Comparison of ENCODE assay signal across 15 cellular contexts in the genomic region with DNA sequence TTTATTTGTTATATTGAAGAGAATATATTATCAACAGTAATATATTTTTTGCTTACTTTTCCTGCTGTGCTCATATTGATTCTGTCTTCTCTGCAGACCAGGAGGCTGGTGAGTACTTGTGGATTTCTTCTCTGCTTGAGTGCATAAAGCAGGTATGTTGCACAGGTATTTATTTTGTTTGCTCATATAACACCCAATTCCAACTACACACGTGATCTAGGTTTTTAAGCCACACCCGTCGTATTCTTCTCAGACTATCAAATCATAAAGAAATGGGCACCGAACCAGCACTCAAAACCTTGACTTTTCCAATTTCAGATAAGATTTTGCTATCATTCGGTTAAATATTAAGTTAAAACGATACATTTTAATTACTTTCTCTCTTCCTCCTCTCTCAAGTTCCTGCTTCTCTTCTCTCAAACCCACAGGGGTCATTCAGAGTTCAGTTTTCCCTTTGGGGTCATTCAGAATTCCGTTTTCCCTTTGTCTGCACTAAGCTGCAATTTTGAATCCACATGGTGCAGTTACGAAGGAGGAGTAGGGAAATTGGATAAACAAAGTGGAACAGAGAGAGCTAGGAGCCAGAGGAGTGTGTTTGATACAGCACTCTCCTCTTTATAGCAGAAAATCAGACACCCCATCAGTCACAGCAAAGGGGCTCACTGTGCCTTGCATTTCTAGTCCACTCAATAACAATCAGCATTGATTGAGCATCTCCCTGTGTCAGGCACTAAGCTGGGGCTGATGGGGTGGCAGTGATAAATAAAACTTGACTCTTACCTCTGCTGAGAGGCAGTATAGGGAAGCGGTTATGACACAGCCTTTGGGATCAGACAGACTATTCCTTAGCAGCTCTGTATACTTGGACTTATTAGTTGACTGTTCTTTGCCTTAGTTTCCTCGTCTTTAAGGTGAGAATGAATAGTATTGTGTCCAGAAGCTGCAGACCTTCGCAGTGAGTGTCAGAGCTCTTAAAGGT. TPM values are rescaled to one million over a fixed set of nuclear protein-coding genes. Genes with fewer than 3 reads are reported as not detected.
DNase-seq lines count a peak whose midpoint lies in the region; ATAC-seq, FAIRE-seq and TF ChIP-seq lines count a peak whose summit lies in the region.
"Had no signal": no experiment of that assay in that cellular context is flagged by ENCODE, and none has a peak within 500 bp of the region (broad histone marks: within the 10 kb centered on the region; RNA-seq: fewer than 3 reads in every experiment).

A gene (minus strand): TSS at position 145 of the 979 bp plus-strand sequence. CDS start 71 bp downstream, at position 74.

- H3K27me3 ChIP-seq in OCI-LY3 (ENCODE audit: low read depth, low read length): no peaks in the 10 kb centered on the region
- H3K27me3 ChIP-seq: testis had no signal

- peaks cover 12% of the 10 kb centered on the region for H3K4me1 ChIP-seq in OCI-LY3 (ENCODE audit: low read length)

- peak within 1 kb of the TSS; percentile 33 for H3K4me2 ChIP-seq in OCI-LY3 (ENCODE audit: low read length)

- H3K4me1 Mint-ChIP-seq in mesothelial cell of epicardium: peaks cover 5% of the 10 kb centered on the region
- H3K4me1 Mint-ChIP-seq in stimulated activated memory B cell treated with anti-CD40 and anti-IgM and Interleukin-4, amounts not matched to agents 10 μg/mL and 1 μg/mL and 100 μg/mL, for 72 hours: no peaks in the 10 kb centered on the region
- H3K4me1 Mint-ChIP-seq: activated naive CD4-positive, alpha-beta T cell treated with anti-CD3 and anti-CD28 coated beads, Interleukin-2, amount 50 U/mL, for 24 hours had no signal

- in situ Hi-C loops in G401 (cut with HindIII; ENCODE audit: low sequenced_read_pairs): no loop called here

- no peaks in the 10 kb centered on the region for H3K27me3 Mint-ChIP-seq in mesothelial cell of epicardium (ENCODE audit: low read depth)
- no peaks in the 10 kb centered on the region for H3K27me3 Mint-ChIP-seq in stimulated activated memory B cell treated with anti-CD40 and anti-IgM and Interleukin-4, amounts not matched to agents 10 μg/mL and 1 μg/mL and 100 μg/mL, for 72 hours

- H3K9ac ChIP-seq in OCI-LY3 (ENCODE audit: low read length): no peak within 1 kb of the TSS

- H3K27ac Mint-ChIP-seq in mesothelial cell of epicardium: peak within 1 kb of the TSS; percentile 71
- no peak within 1 kb of the TSS for H3K27ac Mint-ChIP-seq in stimulated activated memory B cell treated with anti-CD40 and anti-IgM and Interleukin-4, amounts not matched to agents 10 μg/mL and 1 μg/mL and 100 μg/mL, for 72 hours
- H3K27ac Mint-ChIP-seq: activated naive CD4-positive, alpha-beta T cell treated with anti-CD3 and anti-CD28 coated beads, Interleukin-2, amount 50 U/mL, for 24 hours; CD4-positive, alpha-beta memory T cell; T-helper 2 cell treated with Interferon-gamma antibody and Interleukin-4, amounts not matched to agents 5 μg/mL and 100 μg/mL, for 36 hours had no signal

- H4K20me1 ChIP-seq in OCI-LY3 (ENCODE audit: insufficient read depth, low read length): no peaks in the 10 kb centered on the region

- H2AFZ ChIP-seq in OCI-LY3 (ENCODE audit: low read depth, low read length): no peak within 1 kb of the TSS

- no peak within 1 kb of the TSS for H3K4me3 ChIP-seq in OCI-LY3 (ENCODE audit: low read length)
- H3K4me3 ChIP-seq: testis had no signal

- no peak for ATAC-seq in stimulated activated memory B cell treated with anti-CD40 and anti-IgM and Interleukin-4, amounts not matched to agents 10 μg/mL and 1 μg/mL and 100 μg/mL, for 72 hours

- TF ChIP-seq CTCF in OCI-LY3 (IDR thresholded peaks at IDR 0.05; ENCODE audit: low read depth, low read length) (no peak), mesothelial cell of epicardium (IDR thresholded peaks at IDR 0.05; ENCODE audit: unreplicated experiment) (no peak)

- FAIRE-seq in endometrium (lab: Jason Lieb, UNC): peak; percentile 54
- FAIRE-seq: RCC 7860 had no signal

- peaks cover 30% of the 10 kb centered on the region for H3K9me3 Mint-ChIP-seq in mesothelial cell of epicardium
- H3K9me3 Mint-ChIP-seq in stimulated activated memory B cell treated with anti-CD40 and anti-IgM and Interleukin-4, amounts not matched to agents 10 μg/mL and 1 μg/mL and 100 μg/mL, for 72 hours: peaks cover 3% of the 10 kb centered on the region
- H3K9me3 Mint-ChIP-seq: activated naive CD4-positive, alpha-beta T cell treated with anti-CD3 and anti-CD28 coated beads, Interleukin-2, amount 50 U/mL, for 24 hours had no signal

- H3K36me3 ChIP-seq in OCI-LY3 (replicated peaks; ENCODE audit: low read depth, low read length): no peaks in the 10 kb centered on the region

- H3K4me3 Mint-ChIP-seq in mesothelial cell of epicardium: no peak within 1 kb of the TSS
- H3K4me3 Mint-ChIP-seq in stimulated activated memory B cell treated with anti-CD40 and anti-IgM and Interleukin-4, amounts not matched to agents 10 μg/mL and 1 μg/mL and 100 μg/mL, for 72 hours: no peak within 1 kb of the TSS
- H3K4me3 Mint-ChIP-seq: activated naive CD4-positive, alpha-beta T cell treated with anti-CD3 and anti-CD28 coated beads, Interleukin-2, amount 50 U/mL, for 24 hours; CD4-positive, alpha-beta memory T cell; T-helper 2 cell treated with Interferon-gamma antibody and Interleukin-4, amounts not matched to agents 5 μg/mL and 100 μg/mL, for 36 hours had no signal

- H3K9me3 ChIP-seq in OCI-LY3 (ENCODE audit: insufficient read depth, low read length): no peaks in the 10 kb centered on the region
- H3K9me3 ChIP-seq: testis had no signal

- no peak within 1 kb of the TSS for H3K27ac ChIP-seq in OCI-LY3 (ENCODE audit: low read length)
- H3K27ac ChIP-seq: testis had no signal

- no peaks in the 10 kb centered on the region for H3K36me3 Mint-ChIP-seq in mesothelial cell of epicardium
- no peaks in the 10 kb centered on the region for H3K36me3 Mint-ChIP-seq in stimulated activated memory B cell treated with anti-CD40 and anti-IgM and Interleukin-4, amounts not matched to agents 10 μg/mL and 1 μg/mL and 100 μg/mL, for 72 hours

- no peak for DNase-seq in mesothelial cell of epicardium (ENCODE audit: low spot score in 2 of 2, unreplicated experiment in 2 of 2)
- peak; percentile 17 for DNase-seq in stromal cell of bone marrow (ENCODE audit: low read depth)
- no peak for DNase-seq in activated CD4-positive, alpha-beta T cell treated with anti-CD3 and anti-CD28 coated beads, Interleukin-2, amount 50 U/mL, for 48 hours
- DNase-seq in G401 (ENCODE audit: low spot score): no peak
- no peak for DNase-seq in DMS79 (lab: John Stamatoyannopoulos, UW)
- DNase-seq: CD4-positive, alpha-beta memory T cell; left cardiac atrium; testis had no signal

- no peaks in the 10 kb centered on the region for H3K79me2 ChIP-seq in OCI-LY3 (ENCODE audit: low read length)

RNA-seq across cellular contexts. Expression of the gene that starts here (rescaled TPM):
- total RNA-seq in mesothelial cell of epicardium: 0.34 to 0.69 TPM (median 0.54 TPM) in 3 replicates
- total RNA-seq in G401 (2014; rRNA removed; shearing (Covaris generic)): not detected in 2 replicates
- total RNA-seq: CD4-positive, alpha-beta memory T cell; dermis microvascular lymphatic vessel endothelial cell had no signal
